23 cellular contexts compared by ENCODE assay signal in genomic region chr20:2796011-2796660, GRCh38. TPM values are rescaled to one million over a fixed set of nuclear protein-coding genes. Genes with fewer than 3 reads are reported as not detected.
DNase-seq lines count a peak whose midpoint lies in the region; ATAC-seq and TF ChIP-seq lines count a peak whose summit lies in the region.
"Had no signal": no experiment of that assay in that cellular context is flagged by ENCODE, and none has a peak within 500 bp of the region (broad histone marks: within the 10 kb centered on the region; RNA-seq: fewer than 3 reads in every experiment).

No MANE protein-coding gene starts in this region.

- H4K20me1 ChIP-seq in osteoblast (ENCODE audit: insufficient read depth, low read length), result peaks cover 3% of the 10 kb centered on the region

- H3K36me3 Mint-ChIP-seq in neural crest cell (ENCODE audit: low read depth), result peaks cover 12% of the 10 kb centered on the region
- peaks cover 3% of the 10 kb centered on the region for H3K36me3 Mint-ChIP-seq in effector memory CD8-positive, alpha-beta T cell (ENCODE audit: insufficient read depth)
- peaks cover 5% of the 10 kb centered on the region for H3K36me3 Mint-ChIP-seq in type B pancreatic cell
- H3K36me3 Mint-ChIP-seq: CD8-positive, alpha-beta memory T cell had no signal

- no peak overlapping the region for H2AFZ ChIP-seq in osteoblast (ENCODE audit: low read length)
- H2AFZ ChIP-seq: GM23248 had no signal

- H3K27me3 Mint-ChIP-seq in neural crest cell (ENCODE audit: low read depth) (peaks cover 6% of the 10 kb centered on the region), type B pancreatic cell (peaks cover 43% of the 10 kb centered on the region)
- peaks cover 85 to 100% of the 10 kb centered on the region in 2 donors for H3K27me3 Mint-ChIP-seq in effector memory CD8-positive, alpha-beta T cell

- peak overlapping the region; percentile 45 for H3K27ac Mint-ChIP-seq in neural crest cell (ENCODE audit: unreplicated experiment)
- H3K27ac Mint-ChIP-seq in effector memory CD8-positive, alpha-beta T cell, result no peak overlapping the region
- H3K27ac Mint-ChIP-seq in type B pancreatic cell, result no peak overlapping the region
- H3K27ac Mint-ChIP-seq: CD4-positive, alpha-beta T cell; CD8-positive, alpha-beta memory T cell had no signal

- no peak for TF ChIP-seq CTCF in neural crest cell (conservative IDR thresholded peaks at IDR 0.05)
- no peak for TF ChIP-seq CTCF in osteoblast (IDR thresholded peaks at IDR 0.05; ENCODE audit: extremely low read depth, low read depth, low read length)
- TF ChIP-seq CTCF in type B pancreatic cell (conservative IDR thresholded peaks at IDR 0.05), result no peak

- H3K4me1 Mint-ChIP-seq in neural crest cell (peaks cover 21% of the 10 kb centered on the region), type B pancreatic cell (ENCODE audit: unreplicated experiment) (peaks cover 21% of the 10 kb centered on the region)
- peaks cover 15 to 16% of the 10 kb centered on the region in 2 donors for H3K4me1 Mint-ChIP-seq in effector memory CD8-positive, alpha-beta T cell (ENCODE audit: low read depth in 2 of 2)

- no peaks in the 10 kb centered on the region for H3K9me3 ChIP-seq in osteoblast (ENCODE audit: low read depth, low read length)
- H3K9me3 ChIP-seq: BE2C; BLaER1 treated with 17β-estradiol and CSF1 and Interleukin-3, amounts not matched to agents 10 nM and 100 nM had no signal

- no peak overlapping the region for H3K4me3 ChIP-seq in osteoblast (ENCODE audit: insufficient read depth, low read length)
- H3K4me3 ChIP-seq: BLaER1 treated with 17β-estradiol and CSF1 and Interleukin-3, amounts not matched to agents 10 nM and 100 nM; GM12878; GM23248 had no signal

- H3K27me3 ChIP-seq in osteoblast (ENCODE audit: insufficient read depth, low read length), result peaks cover 62% of the 10 kb centered on the region
- H3K27me3 ChIP-seq: BLaER1 treated with 17β-estradiol and CSF1 and Interleukin-3, amounts not matched to agents 10 nM and 100 nM had no signal

- no peak for ATAC-seq in effector memory CD8-positive, alpha-beta T cell (replicated peaks)
- ATAC-seq: GM12878 had no signal

- H3K9me3 Mint-ChIP-seq in neural crest cell (no peaks in the 10 kb centered on the region), type B pancreatic cell (no peaks in the 10 kb centered on the region)
- no peaks in the 10 kb centered on the region for H3K9me3 Mint-ChIP-seq in effector memory CD8-positive, alpha-beta T cell
- H3K9me3 Mint-ChIP-seq: CD4-positive, alpha-beta T cell had no signal

- H3K36me3 ChIP-seq in osteoblast (ENCODE audit: insufficient read depth, low read length), result no peaks in the 10 kb centered on the region
- H3K36me3 ChIP-seq: BE2C had no signal

- no peaks in the 10 kb centered on the region for H3K4me1 ChIP-seq in osteoblast (ENCODE audit: insufficient read depth, low read length)
- H3K4me1 ChIP-seq: BE2C had no signal

- no peak overlapping the region for H3K4me3 Mint-ChIP-seq in neural crest cell
- H3K4me3 Mint-ChIP-seq in effector memory CD8-positive, alpha-beta T cell, result no peak overlapping the region
- no peak overlapping the region for H3K4me3 Mint-ChIP-seq in type B pancreatic cell
- H3K4me3 Mint-ChIP-seq: CD14-positive monocyte; CD4-positive, alpha-beta T cell; CD8-positive, alpha-beta memory T cell had no signal

- DNase-seq in AG20443 (ENCODE audit: low spot score) (peak; percentile 4), HuH-7 (ENCODE audit: low spot score) (peak; percentile 15), neural crest cell (ENCODE audit: low read depth, low spot score) (no peak), osteoblast (ENCODE audit: insufficient read length, low spot score, missing footprints) (peak; percentile 54), pons (ENCODE audit: low spot score) (no peak), type B pancreatic cell (ENCODE audit: extremely low spot score, unreplicated experiment) (no peak)
- DNase-seq in effector memory CD8-positive, alpha-beta T cell, result no peak
- DNase-seq: AML-193; BE2C; CD4-positive, alpha-beta T cell; DMS 273 treated with DMSO at 0.1 percent for 48 hours; DMS79; EL; GDM1; GM23248; H7; HCEC 1CT had no signal

- H3K79me2 ChIP-seq in osteoblast (ENCODE audit: insufficient read depth, low read length), result no peaks in the 10 kb centered on the region

- no peak overlapping the region for H3K4me2 ChIP-seq in osteoblast (ENCODE audit: insufficient read depth, low read length)

- H3K27ac ChIP-seq in osteoblast (ENCODE audit: low read depth, low read length), result no peak overlapping the region
- H3K27ac ChIP-seq: 22Rv1, GM23248 had no signal

RNA-seq across cellular contexts. Expression of gene CPXM1, which starts 4.3 kb away (rescaled TPM):
- 200 and 218 TPM in 2 replicates for total RNA-seq in neural crest cell
- total RNA-seq in osteoblast, result under 0.01 and 0.88 TPM in 2 replicates
- total RNA-seq in type B pancreatic cell (ENCODE audit: low replicate concordance), result 6.6 and 106 TPM in 2 replicates
- total RNA-seq: CD4-positive, alpha-beta T cell; GM23248 had no signal

RNA-seq across cellular contexts. Expression of gene C20orf141, which starts 18.7 kb away (rescaled TPM):
- total RNA-seq in neural crest cell, result not detected in 2 replicates
- total RNA-seq in osteoblast, result 0.29 and 0.36 TPM in 2 replicates
- total RNA-seq in type B pancreatic cell (ENCODE audit: low replicate concordance), result not detected in 2 replicates
- total RNA-seq: CD4-positive, alpha-beta T cell; CD8-positive, alpha-beta memory T cell; GM12878; GM23248; H1; H7 had no signal

RNA-seq across cellular contexts. Expression of gene TMEM239, which starts 20.0 kb away (rescaled TPM):
- total RNA-seq in neural crest cell, result not detected in 2 replicates
- under 0.01 TPM in 1 of 2 replicates, not detected in the other for total RNA-seq in osteoblast
- not detected in 2 replicates for total RNA-seq in type B pancreatic cell (ENCODE audit: low replicate concordance)
- total RNA-seq: CD4-positive, alpha-beta T cell; CD8-positive, alpha-beta memory T cell; GM12878; GM23248; H1; H7 had no signal

RNA-seq across cellular contexts. Expression of gene PCED1A, which starts 44.3 kb away (rescaled TPM):
- total RNA-seq in neural crest cell (68.7 and 71.9 TPM in 2 replicates), osteoblast (21.5 and 24.2 TPM in 2 replicates), type B pancreatic cell (ENCODE audit: low replicate concordance) (47.5 and 79.6 TPM in 2 replicates)

RNA-seq across cellular contexts. Expression of gene VPS16, which starts 44.4 kb away (rescaled TPM):
- total RNA-seq in neural crest cell (49.8 and 50.6 TPM in 2 replicates), osteoblast (36.2 and 40.1 TPM in 2 replicates), type B pancreatic cell (ENCODE audit: low replicate concordance) (31.8 and 49.9 TPM in 2 replicates)

Comparison
In these comparisons a context has a peak if more than half of its experiments do, and no peak if none do; other contexts are left out.
1. DNase-seq: peak in AG20443 (single experiment), HuH-7 (single experiment) and osteoblast (single experiment); none in neural crest cell (single experiment), pons (single experiment), effector memory CD8-positive, alpha-beta T cell (0 of 3) and type B pancreatic cell (single experiment).